ENCODE assay signal across 24 cellular contexts in genomic region chr22:24160546-24160945, GRCh38. TPM values are rescaled to one million over a fixed set of nuclear protein-coding genes. Genes with fewer than 3 reads are reported as not detected.
A peak's percentile ranks its signal among the peaks of the same experiment; 100 is the strongest.
DNase-seq lines count a peak whose midpoint lies in the region; ATAC-seq and TF ChIP-seq lines count a peak whose summit lies in the region.
"Had no signal": no experiment of that assay in that cellular context is flagged by ENCODE, and none has a peak within 500 bp of the region (broad histone marks: within the 10 kb centered on the region; RNA-seq: fewer than 3 reads in every experiment).

No MANE protein-coding gene starts in this region.

- WGBS in heart right ventricle, 2 donors = 64 to 67% methylated on average over 6 of the region's 6 CpGs
- WGBS in psoas muscle, 3 donors = 74 to 86% (median 81%) methylated on average over 6 of the region's 6 CpGs

- peak overlapping the region; percentile 2 to 77 for H3K27ac Mint-ChIP-seq in activated naive CD4-positive, alpha-beta T cell treated with anti-CD3 and anti-CD28 coated beads, Interleukin-2, amount 50 U/mL, for 72 hours
- no peak overlapping the region for H3K27ac Mint-ChIP-seq in activated naive CD4-positive, alpha-beta T cell treated with anti-CD3 and anti-CD28 coated beads for 36 hours
- H3K27ac Mint-ChIP-seq in Caco-2 (ENCODE audit: unreplicated experiment) = no peak overlapping the region
- H3K27ac Mint-ChIP-seq: nephron had no signal

- H3K36me3 Mint-ChIP-seq in activated naive CD4-positive, alpha-beta T cell treated with anti-CD3 and anti-CD28 coated beads, Interleukin-2, amount 50 U/mL, for 72 hours = peaks cover 0 to 2% of the 10 kb centered on the region in 2 donors
- H3K36me3 Mint-ChIP-seq in activated naive CD4-positive, alpha-beta T cell treated with anti-CD3 and anti-CD28 coated beads for 36 hours (ENCODE audit: low read depth) = peaks cover 2% of the 10 kb centered on the region
- H3K36me3 Mint-ChIP-seq in Caco-2 (ENCODE audit: insufficient read depth, unreplicated experiment) = no peaks in the 10 kb centered on the region

- CTCF ChIA-PET in activated naive CD4-positive, alpha-beta T cell treated with anti-CD3 and anti-CD28 coated beads for 36 hours (lab: Charles Lee) = interaction anchor here (1.2 to 1.6 kb wide), 2 partner anchors 14 to 29 kb away, joined by 3 to 6 read pairs; no protein-coding TSS in a partner anchor
- CTCF ChIA-PET in RWPE1 (lab: Yijun Ruan, JAX) (no interaction called here), Caco-2 (lab: Charles Lee) (no interaction called here)

- TF ChIP-seq CTCF in RWPE1 (conservative IDR thresholded peaks at IDR 0.05; ENCODE audit: low read depth) = no peak
- no peak for TF ChIP-seq CTCF in heart right ventricle (IDR thresholded peaks at IDR 0.05)
- TF ChIP-seq CTCF in psoas muscle (IDR thresholded peaks at IDR 0.05) = no peak
- no peak for TF ChIP-seq CTCF in Caco-2 (IDR thresholded peaks at IDR 0.05; ENCODE audit: insufficient read depth in 1 of 2, low read depth in 1 of 2, low read length in 1 of 2, severe bottlenecking in 1 of 2, unreplicated experiment in 1 of 2)

- ATAC-seq in activated naive CD4-positive, alpha-beta T cell treated with anti-CD3 and anti-CD28 coated beads, Interleukin-2, amount 50 U/mL, for 72 hours = no peak
- ATAC-seq in heart right ventricle (peak in 2 of 8 donors; percentile 28 to 57), psoas muscle (no peak)

- H3K9ac ChIP-seq in stomach smooth muscle (ENCODE audit: low read length in 2 of 2) = no peak overlapping the region
- H3K9ac ChIP-seq: GM23248, KMS-11 had no signal

- no peaks in the 10 kb centered on the region for H3K27me3 Mint-ChIP-seq in activated naive CD4-positive, alpha-beta T cell treated with anti-CD3 and anti-CD28 coated beads for 36 hours (ENCODE audit: low read depth)
- H3K27me3 Mint-ChIP-seq in Caco-2 (ENCODE audit: insufficient read depth, unreplicated experiment) = no peaks in the 10 kb centered on the region
- H3K27me3 Mint-ChIP-seq: dendritic cell treated with granulocyte-macrophage colony-stimulating factor and Interleukin-4, amounts not matched to agents 40 ng/mL and 50 ng/mL, for 4 days had no signal

- H3K9me3 ChIP-seq in heart right ventricle (no peaks in the 10 kb centered on the region), stomach smooth muscle (ENCODE audit: control insufficient read depth in 2 of 2, low read length in 2 of 2) (no peaks in the 10 kb centered on the region), psoas muscle (no peaks in the 10 kb centered on the region), Caco-2 (no peaks in the 10 kb centered on the region)
- H3K9me3 ChIP-seq: prostate gland had no signal

- H3K27me3 ChIP-seq in heart right ventricle (no peaks in the 10 kb centered on the region), stomach smooth muscle (ENCODE audit: control insufficient read depth in 1 of 2, insufficient read depth in 2 of 2, low read length in 2 of 2) (no peaks in the 10 kb centered on the region), psoas muscle (ENCODE audit: insufficient read depth in 3 of 3, low read length in 2 of 3) (no peaks in the 10 kb centered on the region), Caco-2 (replicated peaks; ENCODE audit: control insufficient read depth, insufficient read depth, low read length) (no peaks in the 10 kb centered on the region)

- peaks cover 34 to 94% (median 84%) of the 10 kb centered on the region in 9 donors for H3K4me1 ChIP-seq in heart right ventricle
- H3K4me1 ChIP-seq in stomach smooth muscle (ENCODE audit: control insufficient read depth, insufficient read depth, low read length) = peaks cover 86% of the 10 kb centered on the region
- H3K4me1 ChIP-seq in psoas muscle = peaks cover 15% of the 10 kb centered on the region
- no peaks in the 10 kb centered on the region for H3K4me1 ChIP-seq in Caco-2

- POLR2A ChIA-PET in RWPE1 (lab: Yijun Ruan, JAX; ENCODE audit: low non-redundant PET) = no interaction called here
- POLR2A ChIA-PET in Caco-2 (lab: Charles Lee) = no interaction called here

- H3K4me3 Mint-ChIP-seq in activated naive CD4-positive, alpha-beta T cell treated with anti-CD3 and anti-CD28 coated beads for 36 hours = no peak overlapping the region
- no peak overlapping the region for H3K4me3 Mint-ChIP-seq in Caco-2 (ENCODE audit: unreplicated experiment)
- H3K4me3 Mint-ChIP-seq: dendritic cell treated with granulocyte-macrophage colony-stimulating factor and Interleukin-4, amounts not matched to agents 40 ng/mL and 50 ng/mL, for 4 days; nephron had no signal

- H3K36me3 ChIP-seq in heart right ventricle = peaks cover 0 to 51% (median 8%) of the 10 kb centered on the region in 9 donors
- peaks cover 3 to 20% of the 10 kb centered on the region in 2 donors for H3K36me3 ChIP-seq in stomach smooth muscle (ENCODE audit: control insufficient read depth in 2 of 2, insufficient read depth in 2 of 2, low read length in 2 of 2)
- H3K36me3 ChIP-seq in psoas muscle (ENCODE audit: insufficient read depth in 1 of 2, low read depth in 1 of 2) = peaks cover 0 to 16% of the 10 kb centered on the region in 2 donors
- no peaks in the 10 kb centered on the region; the same call in 1 of the 2 replicates for H3K36me3 ChIP-seq in Caco-2 (ENCODE audit: control insufficient read depth, insufficient read depth, low read length)
- H3K36me3 ChIP-seq: prostate gland had no signal

- intact Hi-C loops in activated naive CD4-positive, alpha-beta T cell treated with anti-CD3 and anti-CD28 coated beads for 36 hours (cut with micrococcal nuclease) = no loop called here
- intact Hi-C loops in heart right ventricle (cut with DNase I) = loop anchor here in 4 of 10 donors (5.0 to 10.0 kb wide), 3 partner anchors 46 to 156 kb away; partner anchors contain the start of gene GSTT4 (in 2 of the 4)
- intact Hi-C loops in psoas muscle (cut with DNase I) = no loop called here
- intact Hi-C loops in Caco-2 (cut with micrococcal nuclease; ENCODE audit: unreplicated experiment) = loop anchor here (5.0 kb wide), 1 partner anchor 178 kb away; the partner anchor contains the start of gene GSTT2

- H3K4me3 ChIP-seq in heart right ventricle = no peak overlapping the region
- no peak overlapping the region for H3K4me3 ChIP-seq in stomach smooth muscle (ENCODE audit: low read length in 2 of 2)
- no peak overlapping the region for H3K4me3 ChIP-seq in psoas muscle
- no peak overlapping the region for H3K4me3 ChIP-seq in Caco-2 (ENCODE audit: low read depth, low read length)
- H3K4me3 ChIP-seq: GM23248, prostate gland, smooth muscle cell had no signal

- no TSS peak for BruUV-seq in Caco-2 (replicated peaks; lab: Mats Ljungman, UMichigan)

- no peaks in the 10 kb centered on the region for H3K9me3 Mint-ChIP-seq in activated naive CD4-positive, alpha-beta T cell treated with anti-CD3 and anti-CD28 coated beads, Interleukin-2, amount 50 U/mL, for 72 hours
- no peaks in the 10 kb centered on the region for H3K9me3 Mint-ChIP-seq in activated naive CD4-positive, alpha-beta T cell treated with anti-CD3 and anti-CD28 coated beads for 36 hours
- no peaks in the 10 kb centered on the region for H3K9me3 Mint-ChIP-seq in Caco-2 (ENCODE audit: unreplicated experiment)
- H3K9me3 Mint-ChIP-seq: brain; dendritic cell treated with granulocyte-macrophage colony-stimulating factor and Interleukin-4, amounts not matched to agents 40 ng/mL and 50 ng/mL, for 4 days; nephron had no signal

- no peak for DNase-seq in activated naive CD4-positive, alpha-beta T cell treated with anti-CD3 and anti-CD28 coated beads, Interleukin-2, amount 50 U/mL, for 72 hours (ENCODE audit: low spot score in 2 of 2)
- no peak for DNase-seq in activated naive CD4-positive, alpha-beta T cell treated with anti-CD3 and anti-CD28 coated beads for 36 hours
- DNase-seq in RWPE1 (ENCODE audit: low spot score) (no peak), heart right ventricle (no peak), psoas muscle (no peak), 8988T (no peak), Caco-2 (no peak)
- DNase-seq: activated CD4-positive, alpha-beta T cell treated with anti-CD3 and anti-CD28 coated beads for 4 hours; activated naive CD4-positive, alpha-beta T cell treated with anti-CD3 and anti-CD28 coated beads, Interleukin-2, amount 50 U/mL, for 16 hours; foreskin fibroblast; GM23248; hypothalamus; islet precursor cell; NCI-H1092; NCI-H2029 treated with DMSO at 0.1 percent for 48 hours; RPMI8226; stimulated activated CD4-positive, alpha-beta T cell treated with anti-CD3 and anti-CD28 coated beads, Interleukin-4, amount 100 ng/mL, for 24 hours had no signal

- H3K27ac ChIP-seq in RWPE1 = peak overlapping the region; percentile 55
- peak overlapping the region in 7 of 10 donors; percentile 58 to 83 (median 79) for H3K27ac ChIP-seq in heart right ventricle
- H3K27ac ChIP-seq in stomach smooth muscle (ENCODE audit: low read length) = peak overlapping the region; percentile 37
- no peak overlapping the region for H3K27ac ChIP-seq in psoas muscle
- H3K27ac ChIP-seq: GM23248, KMS-11, prostate gland had no signal

- peaks cover 39% of the 10 kb centered on the region for H3K4me1 Mint-ChIP-seq in activated naive CD4-positive, alpha-beta T cell treated with anti-CD3 and anti-CD28 coated beads for 36 hours (ENCODE audit: low read depth)
- H3K4me1 Mint-ChIP-seq in Caco-2 (ENCODE audit: low read depth, unreplicated experiment) = no peaks in the 10 kb centered on the region

RNA-seq across cellular contexts. Expression of gene SUSD2, which starts 20.7 kb away (rescaled TPM):
- total RNA-seq in activated naive CD4-positive, alpha-beta T cell treated with anti-CD3 and anti-CD28 coated beads, Interleukin-2, amount 50 U/mL, for 72 hours = 1 to 10 TPM in 1 of 2 donors, under 1 TPM in 1; 0.20 to 1.6 TPM
- under 1 TPM; 0.21 to 0.22 TPM for total RNA-seq in activated naive CD4-positive, alpha-beta T cell treated with anti-CD3 and anti-CD28 coated beads for 36 hours
- total RNA-seq in heart right ventricle = 1 to 10 TPM in 6 of 10 donors, under 1 TPM in 4; 0.57 to 6.7 (median 1.5) TPM
- 1 to 10 TPM; 5.4 to 6.5 TPM for polyA plus RNA-seq in heart right ventricle
- total RNA-seq in psoas muscle = 1 to 10 TPM; 1.1 to 1.8 (median 1.4) TPM
- polyA plus RNA-seq in psoas muscle = 1 to 10 TPM; 1.1 to 1.4 (median 1.3) TPM
- 7.0 and 8.6 TPM in 2 replicates for total RNA-seq in Caco-2 (2022)
- total RNA-seq: GM23248 had no signal

Comparison
In these comparisons a context has a peak if more than half of its experiments do, and no peak if none do; other contexts are left out.
1. H3K27ac Mint-ChIP-seq: peak in activated naive CD4-positive, alpha-beta T cell treated with anti-CD3 and anti-CD28 coated beads, Interleukin-2, amount 50 U/mL, for 72 hours (2 of 2); none in activated naive CD4-positive, alpha-beta T cell treated with anti-CD3 and anti-CD28 coated beads for 36 hours (single experiment) and Caco-2 (single experiment).